Comparison of ENCODE assay signal across 8 cellular contexts in the genomic region with DNA sequence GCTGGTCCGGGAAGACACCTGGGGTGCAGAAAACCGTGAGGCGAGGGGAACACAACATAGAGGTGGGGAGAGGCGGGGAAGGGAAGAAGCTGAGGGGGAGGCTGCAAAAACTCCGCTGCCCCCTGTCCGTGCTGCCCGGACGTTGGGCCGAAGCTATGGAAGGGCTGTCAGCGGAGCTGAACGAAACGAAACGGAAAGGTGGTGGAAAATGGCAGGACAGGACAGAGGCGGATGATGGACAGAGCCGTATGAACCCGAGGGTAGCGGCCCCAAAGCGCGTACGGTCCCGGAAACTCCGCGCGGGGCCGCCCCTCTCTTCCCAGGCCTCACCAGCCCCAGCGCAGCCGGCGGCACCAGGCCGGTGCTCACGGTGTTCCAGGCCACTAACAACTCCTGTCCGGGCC. TPM values are rescaled to one million over a fixed set of nuclear protein-coding genes. Genes with fewer than 3 reads are reported as not detected.
A peak's percentile ranks its signal among the peaks of the same experiment; 100 is the strongest.
DNase-seq lines count a peak whose midpoint lies in the region; FAIRE-seq and TF ChIP-seq lines count a peak whose summit lies in the region.

No MANE protein-coding gene starts in this region.

- in situ Hi-C loops in GM13976 (cut with MboI; ENCODE audit: low sequenced_read_pairs, unreplicated experiment), result no loop called here

- H3K9me3 ChIP-seq in mononuclear cell (ENCODE audit: low read depth, low read length), result no peaks in the 10 kb centered on the region

- no peak for FAIRE-seq in bronchial epithelial cell (lab: Jason Lieb, UNC)

- H3K27ac ChIP-seq in 22Rv1, result peak overlapping the region; percentile 99
- peak overlapping the region; percentile 73 for H3K27ac ChIP-seq in HL-60 (replicated peaks)

- peaks cover 34% of the 10 kb centered on the region for H3K36me3 ChIP-seq in bronchial epithelial cell (ENCODE audit: control insufficient read depth, insufficient read depth, low read length)

- H3K27me3 ChIP-seq in HL-60 (ENCODE audit: insufficient read depth, poor library complexity, severe bottlenecking) (no peaks in the 10 kb centered on the region), bronchial epithelial cell (ENCODE audit: control insufficient read depth, insufficient read depth, low read length) (no peaks in the 10 kb centered on the region), mononuclear cell (ENCODE audit: insufficient read depth, low read length) (no peaks in the 10 kb centered on the region)

- TF ChIP-seq CTCF in 22Rv1 (IDR thresholded peaks at IDR 0.05) (no peak), HL-60 (IDR thresholded peaks at IDR 0.05; ENCODE audit: insufficient read depth, low read length) (no peak), bronchial epithelial cell (IDR thresholded peaks at IDR 0.05; ENCODE audit: insufficient read depth, low read length, severe bottlenecking) (no peak), GM13976 (IDR thresholded peaks at IDR 0.05; ENCODE audit: borderline replicate concordance, control extremely low read depth, extremely low read depth, insufficient read depth, missing control alignments) (no peak)

- H3K4me1 ChIP-seq in mononuclear cell (ENCODE audit: insufficient read depth, low read length), result peaks cover 38% of the 10 kb centered on the region

- DNase-seq in HL-60 (ENCODE audit: low read depth in 1 of 2, low spot score in 1 of 2) (no peak), bronchial epithelial cell (ENCODE audit: low read depth) (no peak), GM13976 (ENCODE audit: low spot score) (no peak), NCI-H187 treated with DMSO at 0.1 percent for 48 hours (lab: John Stamatoyannopoulos, UW) (no peak), pons (ENCODE audit: low spot score) (no peak), NCI-H1694 treated with DMSO at 0.1 percent for 48 hours (lab: John Stamatoyannopoulos, UW) (no peak)

- peak overlapping the region; percentile 99 for H3K4me3 ChIP-seq in HL-60 (replicated peaks; ENCODE audit: insufficient read depth, low read length)
- peak overlapping the region; percentile 55 for H3K4me3 ChIP-seq in bronchial epithelial cell (ENCODE audit: low read depth, low read length)
- peak overlapping the region; percentile 94 for H3K4me3 ChIP-seq in mononuclear cell (ENCODE audit: low read length)

RNA-seq across cellular contexts. Expression of gene ANAPC2, which starts 0.3 kb away (rescaled TPM):
- total RNA-seq in bronchial epithelial cell (20.5 and 23.2 TPM in 2 replicates), mononuclear cell (36.7 TPM)

RNA-seq across cellular contexts. Expression of gene SSNA1, which starts 0.4 kb away (rescaled TPM):
- total RNA-seq in bronchial epithelial cell (97.9 and 127 TPM in 2 replicates), mononuclear cell (38.2 TPM)

RNA-seq across cellular contexts. Expression of gene TPRN, which starts 12.5 kb away (rescaled TPM):
- total RNA-seq in bronchial epithelial cell (3.2 and 4.5 TPM in 2 replicates), mononuclear cell (2.4 TPM)

RNA-seq across cellular contexts. Expression of gene TMEM210, which starts 16.2 kb away (rescaled TPM):
- total RNA-seq in bronchial epithelial cell, result not detected in 2 replicates
- total RNA-seq in mononuclear cell, result not detected

RNA-seq across cellular contexts. Expression of gene TMEM203, which starts 17.4 kb away (rescaled TPM):
- 38.0 and 39.2 TPM in 2 replicates for total RNA-seq in bronchial epithelial cell
- 21.1 TPM for total RNA-seq in mononuclear cell
